8 cellular contexts compared by ENCODE assay signal in genomic region chr5:141681295-141681694, GRCh38. TPM values are rescaled to one million over a fixed set of nuclear protein-coding genes. Genes with fewer than 3 reads are reported as not detected.
DNase-seq lines count a peak whose midpoint lies in the region; ATAC-seq and TF ChIP-seq lines count a peak whose summit lies in the region.
"Had no signal": no experiment of that assay in that cellular context is flagged by ENCODE, and none has a peak within 500 bp of the region (broad histone marks: within the 10 kb centered on the region; RNA-seq: fewer than 3 reads in every experiment).

No MANE protein-coding gene starts in this region.

- H3K4me3 Mint-ChIP-seq in T-cell, result peak overlapping the region; percentile 64 to 74 (median 71)

- H3K9me3 Mint-ChIP-seq in T-cell, result no peaks in the 10 kb centered on the region

- TF ChIP-seq EP300 in esophagus muscularis mucosa (IDR thresholded peaks at IDR 0.05), result no peak

- WGBS in esophagus muscularis mucosa, result 63% methylated on average over 2 of the region's 2 CpGs
- WGBS in smooth muscle cell (ENCODE audit: low lambda C conversion rate), result 36% methylated on average over 2 of the region's 2 CpGs

- H3K27ac ChIP-seq in esophagus muscularis mucosa (replicated peaks in 1 of 4) (peak overlapping the region; percentile 74 to 78 (median 76)), smooth muscle cell (ENCODE audit: low read depth) (peak overlapping the region; percentile 90)
- H3K27ac ChIP-seq: SK-N-MC had no signal

- peak overlapping the region; percentile 13 for H2AFZ ChIP-seq in smooth muscle cell (ENCODE audit: low read depth)

- no peaks in the 10 kb centered on the region for H4K20me1 ChIP-seq in smooth muscle cell (ENCODE audit: low read depth)

- H3K4me2 ChIP-seq in smooth muscle cell, result peak overlapping the region; percentile 76

- no peaks in the 10 kb centered on the region for H3K79me2 ChIP-seq in smooth muscle cell (ENCODE audit: low read depth)

- CTCF ChIA-PET in T-cell (lab: Charles Lee), result interaction anchor here (0.5 to 3.2 kb wide), 5 partner anchors 8 to 21 kb away, joined by 4 to 16 read pairs (median 5); no protein-coding TSS in a partner anchor

- TF ChIP-seq CTCF in esophagus muscularis mucosa (IDR thresholded peaks at IDR 0.05), result no peak
- no peak for TF ChIP-seq CTCF in smooth muscle cell (IDR thresholded peaks at IDR 0.05; ENCODE audit: borderline replicate concordance, insufficient read depth, poor library complexity, severe bottlenecking)

- POLR2A ChIA-PET in T-cell (lab: Charles Lee), result no interaction called here

- no peaks in the 10 kb centered on the region for H3K27me3 Mint-ChIP-seq in T-cell

- H3K9ac ChIP-seq in smooth muscle cell (ENCODE audit: low read depth), result peak overlapping the region; percentile 46

- H3K4me1 Mint-ChIP-seq in T-cell, result peaks cover 26 to 36% (median 27%) of the 10 kb centered on the region in 3 donors

- H3K9me3 ChIP-seq in esophagus muscularis mucosa, result no peaks in the 10 kb centered on the region
- H3K9me3 ChIP-seq in smooth muscle cell (replicated peaks; ENCODE audit: low read depth), result no peaks in the 10 kb centered on the region
- H3K9me3 ChIP-seq: pancreas had no signal

- H3K36me3 Mint-ChIP-seq in T-cell, result no peaks in the 10 kb centered on the region

- peaks cover 0 to 12% (median 0%) of the 10 kb centered on the region in 4 donors for H3K27me3 ChIP-seq in esophagus muscularis mucosa
- H3K27me3 ChIP-seq in smooth muscle cell (ENCODE audit: low read depth), result no peaks in the 10 kb centered on the region
- H3K27me3 ChIP-seq: pancreas had no signal

- H3K4me3 ChIP-seq in esophagus muscularis mucosa (peak overlapping the region; percentile 59 to 65 (median 63)), smooth muscle cell (peak overlapping the region; percentile 45)
- H3K4me3 ChIP-seq: SK-N-MC had no signal

- H3F3A ChIP-seq in smooth muscle cell (ENCODE audit: low read depth), result peaks cover 5% of the 10 kb centered on the region

- peak overlapping the region; percentile 29 to 89 for H3K27ac Mint-ChIP-seq in T-cell

- DNase-seq in T-cell (no peak), esophagus muscularis mucosa (ENCODE audit: extremely low spot score) (no peak), smooth muscle cell (lab: John Stamatoyannopoulos, UW; ENCODE audit: unreplicated experiment) (no peak), HUDEP-2 (lab: John Stamatoyannopoulos, UW; ENCODE audit: unreplicated experiment in 76 of 76) (no peak), GDM1 (lab: John Stamatoyannopoulos, UW) (no peak)

- H3K36me3 ChIP-seq in esophagus muscularis mucosa (peaks cover 0 to 14% (median 0%) of the 10 kb centered on the region in 4 donors), smooth muscle cell (ENCODE audit: low read depth) (no peaks in the 10 kb centered on the region)
- H3K36me3 ChIP-seq: pancreas had no signal

- H3K4me1 ChIP-seq in esophagus muscularis mucosa (peaks cover 12 to 42% (median 33%) of the 10 kb centered on the region in 4 donors), smooth muscle cell (ENCODE audit: low read depth) (peaks cover 27% of the 10 kb centered on the region)
- H3K4me1 ChIP-seq: pancreas had no signal

- no peak for ATAC-seq in T-cell (replicated peaks in 1 of 4)
- ATAC-seq in GM18909 (IDR thresholded peaks at IDR 0.05; ENCODE audit: poor library complexity, unreplicated experiment), result no peak

- intact Hi-C loops in esophagus muscularis mucosa (cut with DNase I), result no loop called here

- TF ChIP-seq POLR2A in esophagus muscularis mucosa (IDR thresholded peaks at IDR 0.05; ENCODE audit: low read depth), result no peak

RNA-seq across cellular contexts. Expression of gene ARAP3, which starts 0.7 kb away (rescaled TPM):
- 10 to 100 TPM in 3 of 5 donors, 1 to 10 TPM in 2; 1.2 to 25.6 (median 20.5) TPM for total RNA-seq in T-cell
- total RNA-seq in esophagus muscularis mucosa, result 1 to 10 TPM; 4.1 to 9.2 (median 7.6) TPM
- 4.7 and 9.4 TPM in 2 replicates for total RNA-seq in smooth muscle cell
- polyA plus RNA-seq in smooth muscle cell, result 11.1 and 12.9 TPM in 2 replicates

RNA-seq across cellular contexts. Expression of gene FCHSD1, which starts 30.1 kb away (rescaled TPM):
- total RNA-seq in T-cell (100 to 1,000 TPM in 3 of 5 donors, 10 to 100 TPM in 2; 68.5 to 103 (median 101) TPM), esophagus muscularis mucosa (10 to 100 TPM; 10.4 to 21.8 (median 12.9) TPM), smooth muscle cell (15.6 and 16.4 TPM in 2 replicates)
- 15.7 and 35.8 TPM in 2 replicates for polyA plus RNA-seq in smooth muscle cell

RNA-seq across cellular contexts. Expression of gene RELL2, which starts 44.5 kb away (rescaled TPM):
- 10 to 100 TPM; 15.3 to 30.7 (median 26.0) TPM for total RNA-seq in T-cell
- total RNA-seq in esophagus muscularis mucosa, result 1 to 10 TPM; 1.2 to 5.1 (median 2.6) TPM
- 2.6 and 4.2 TPM in 2 replicates for total RNA-seq in smooth muscle cell
- 7.4 and 8.7 TPM in 2 replicates for polyA plus RNA-seq in smooth muscle cell

RNA-seq across cellular contexts. Expression of gene HDAC3, which starts 44.6 kb away (rescaled TPM):
- total RNA-seq in T-cell (10 to 100 TPM; 68.5 to 78.5 (median 73.8) TPM), esophagus muscularis mucosa (10 to 100 TPM; 30.3 to 54.4 (median 44.3) TPM), smooth muscle cell (47.4 and 50.2 TPM in 2 replicates)
- polyA plus RNA-seq in smooth muscle cell, result 66.9 and 79.8 TPM in 2 replicates
